ENCODE assay signal across 21 cellular contexts in the genomic region with DNA sequence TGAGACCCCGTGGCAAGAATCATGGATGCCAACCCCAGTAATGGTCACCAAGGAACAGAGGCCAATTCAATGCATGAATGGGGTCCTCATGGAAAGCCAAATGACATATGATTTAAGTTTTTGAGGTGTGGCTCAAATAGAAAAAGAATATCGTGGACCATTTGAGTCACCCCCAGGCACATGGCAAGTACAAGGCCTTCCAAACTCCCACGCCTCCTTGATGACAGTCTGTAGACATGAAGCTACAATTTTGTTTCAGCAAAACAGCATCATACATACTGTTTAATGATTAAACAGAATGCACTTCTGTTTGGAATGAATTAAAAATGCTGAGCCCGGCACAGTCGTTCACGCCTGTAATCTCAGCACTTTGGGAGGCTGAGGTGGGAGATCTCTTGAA. TPM values are rescaled to one million over a fixed set of nuclear protein-coding genes. Genes with fewer than 3 reads are reported as not detected.
A peak's percentile ranks its signal among the peaks of the same experiment; 100 is the strongest.
DNase-seq lines count a peak whose midpoint lies in the region; ATAC-seq and TF ChIP-seq lines count a peak whose summit lies in the region.
"Had no signal": no experiment of that assay in that cellular context is flagged by ENCODE, and none has a peak within 500 bp of the region (broad histone marks: within the 10 kb centered on the region; RNA-seq: fewer than 3 reads in every experiment).

No MANE protein-coding gene starts in this region.

- H2AFZ ChIP-seq in ACC112 (ENCODE audit: low read length, unreplicated experiment) (no peak overlapping the region), GM23338 (no peak overlapping the region)
- H2AFZ ChIP-seq: hepatocyte had no signal

- H3K4me3 ChIP-seq in ACC112 (ENCODE audit: low read depth, low read length) (no peak overlapping the region), GM23338 (no peak overlapping the region), brain microvascular endothelial cell (ENCODE audit: low read depth, low read length) (no peak overlapping the region), neutrophil (ENCODE audit: low read depth in 1 of 2, low read length in 1 of 2) (no peak overlapping the region)
- H3K4me3 ChIP-seq: hepatocyte, transverse colon had no signal

- peaks cover 20% of the 10 kb centered on the region; the same call in 1 of the 2 replicates for H4K20me1 ChIP-seq in GM23338 (replicated peaks; ENCODE audit: insufficient read depth)

- H3K9me3 Mint-ChIP-seq in GM23338, result no peaks in the 10 kb centered on the region
- no peaks in the 10 kb centered on the region for H3K9me3 Mint-ChIP-seq in mesothelial cell of epicardium
- H3K9me3 Mint-ChIP-seq in activated CD4-positive, alpha-beta memory T cell treated with anti-CD3 and anti-CD28 coated beads for 36 hours, result no peaks in the 10 kb centered on the region
- H3K9me3 Mint-ChIP-seq: activated CD4-positive, alpha-beta memory T cell treated with anti-CD3 and anti-CD28 coated beads, Interleukin-2, amount 10 ng/mL, durations not matched to agents 7 days and 5 days; activated T-helper 1 cell treated with anti-CD3 and anti-CD28 coated beads, Interleukin-12 subunit alpha, Interleukin-12 subunit beta, Interleukin-2, Interleukin-4 antibody, amounts not matched to agents 30 ng/mL and 10 ng/mL and 1 ng/mL, durations not matched to agents 14 hours and 24 hours and 36 hours had no signal

- intact Hi-C loops in activated CD4-positive, alpha-beta memory T cell treated with anti-CD3 and anti-CD28 coated beads for 36 hours (cut with micrococcal nuclease), result no loop called here

- peaks cover 11% of the 10 kb centered on the region for H3K36me3 ChIP-seq in ACC112 (ENCODE audit: insufficient read depth, low read length)
- peaks cover 4% of the 10 kb centered on the region; the same call in 1 of the 2 replicates for H3K36me3 ChIP-seq in GM23338 (ENCODE audit: insufficient read depth)
- H3K36me3 ChIP-seq in brain microvascular endothelial cell (replicated peaks), result peaks cover 27% of the 10 kb centered on the region
- peaks cover 50% of the 10 kb centered on the region for H3K36me3 ChIP-seq in neutrophil

- no peak for ATAC-seq in GM23338
- no peak for ATAC-seq in HG03378 (IDR thresholded peaks at IDR 0.05; ENCODE audit: unreplicated experiment)

- H3K27ac ChIP-seq in ACC112 (ENCODE audit: low read depth, low read length), result peak overlapping the region; percentile 93
- no peak overlapping the region for H3K27ac ChIP-seq in GM23338 (ENCODE audit: low read depth)
- H3K27ac ChIP-seq in brain microvascular endothelial cell, result peak overlapping the region; percentile 91
- peak overlapping the region; percentile 50 for H3K27ac ChIP-seq in neutrophil
- H3K27ac ChIP-seq: hepatocyte, KMS-11 had no signal

- peaks cover 41% of the 10 kb centered on the region for H3K36me3 Mint-ChIP-seq in GM23338 (ENCODE audit: low read depth)
- H3K36me3 Mint-ChIP-seq in mesothelial cell of epicardium, result peaks cover 23% of the 10 kb centered on the region
- H3K36me3 Mint-ChIP-seq in activated CD4-positive, alpha-beta memory T cell treated with anti-CD3 and anti-CD28 coated beads for 36 hours, result peaks cover 37% of the 10 kb centered on the region

- H3K9me3 ChIP-seq in neutrophil, result no peaks in the 10 kb centered on the region
- H3K9me3 ChIP-seq: transverse colon had no signal

- no peak overlapping the region for H3K4me3 Mint-ChIP-seq in GM23338
- H3K4me3 Mint-ChIP-seq in mesothelial cell of epicardium, result no peak overlapping the region
- H3K4me3 Mint-ChIP-seq in activated CD4-positive, alpha-beta memory T cell treated with anti-CD3 and anti-CD28 coated beads for 36 hours, result no peak overlapping the region
- H3K4me3 Mint-ChIP-seq: activated CD4-positive, alpha-beta memory T cell treated with anti-CD3 and anti-CD28 coated beads, Interleukin-2, amount 10 ng/mL, durations not matched to agents 7 days and 5 days; activated T-helper 1 cell treated with anti-CD3 and anti-CD28 coated beads, Interleukin-12 subunit alpha, Interleukin-12 subunit beta, Interleukin-2, Interleukin-4 antibody, amounts not matched to agents 30 ng/mL and 10 ng/mL and 1 ng/mL, durations not matched to agents 14 hours and 24 hours and 36 hours; B cell had no signal

- H3K79me2 ChIP-seq in ACC112 (ENCODE audit: control insufficient read depth, insufficient read depth, low read length, unreplicated experiment), result peaks cover 29% of the 10 kb centered on the region
- H3K79me2 ChIP-seq in GM23338 (replicated peaks; ENCODE audit: insufficient read depth), result peaks cover 19% of the 10 kb centered on the region

- POLR2A ChIA-PET in activated CD4-positive, alpha-beta memory T cell treated with anti-CD3 and anti-CD28 coated beads for 36 hours (lab: Charles Lee), result no interaction called here

- no peak overlapping the region for H3K27ac Mint-ChIP-seq in GM23338
- H3K27ac Mint-ChIP-seq in mesothelial cell of epicardium, result no peak overlapping the region
- H3K27ac Mint-ChIP-seq in activated CD4-positive, alpha-beta memory T cell treated with anti-CD3 and anti-CD28 coated beads for 36 hours, result no peak overlapping the region
- H3K27ac Mint-ChIP-seq: activated CD4-positive, alpha-beta memory T cell treated with anti-CD3 and anti-CD28 coated beads, Interleukin-2, amount 10 ng/mL, durations not matched to agents 7 days and 5 days; activated T-helper 1 cell treated with anti-CD3 and anti-CD28 coated beads, Interleukin-12 subunit alpha, Interleukin-12 subunit beta, Interleukin-2, Interleukin-4 antibody, amounts not matched to agents 30 ng/mL and 10 ng/mL and 1 ng/mL, durations not matched to agents 14 hours and 24 hours and 36 hours had no signal

- H3K27me3 ChIP-seq in ACC112 (ENCODE audit: insufficient read depth, low read length) (no peaks in the 10 kb centered on the region), GM23338 (ENCODE audit: insufficient read depth) (no peaks in the 10 kb centered on the region), brain microvascular endothelial cell (replicated peaks) (no peaks in the 10 kb centered on the region), neutrophil (no peaks in the 10 kb centered on the region)
- H3K27me3 ChIP-seq: hepatocyte, transverse colon had no signal

- H3K9me2 ChIP-seq in GM23338 (ENCODE audit: insufficient read depth), result no peaks in the 10 kb centered on the region

- H3K4me1 Mint-ChIP-seq in GM23338 (peaks cover 40% of the 10 kb centered on the region), mesothelial cell of epicardium (peaks cover under 1% of the 10 kb centered on the region)
- peaks cover 41% of the 10 kb centered on the region for H3K4me1 Mint-ChIP-seq in activated CD4-positive, alpha-beta memory T cell treated with anti-CD3 and anti-CD28 coated beads for 36 hours (ENCODE audit: low read depth)

- peak overlapping the region; percentile 64 for H3K4me2 ChIP-seq in GM23338
- H3K4me2 ChIP-seq: hepatocyte, KMS-11 had no signal

- DNase-seq in GM23338 (ENCODE audit: low spot score) (no peak), brain microvascular endothelial cell (peak; percentile 15), mesothelial cell of epicardium (ENCODE audit: low spot score in 2 of 2, unreplicated experiment in 2 of 2) (no peak)
- no peak for DNase-seq in activated CD4-positive, alpha-beta memory T cell treated with anti-CD3 and anti-CD28 coated beads for 36 hours
- DNase-seq: activated CD4-positive, alpha-beta memory T cell treated with anti-CD3 and anti-CD28 coated beads, Interleukin-2, amount 10 ng/mL, durations not matched to agents 7 days and 5 days; amniotic stem cell; DMS79 treated with DMSO at 0.1 percent for 48 hours; left ventricle myocardium superior; NCI-H187; NCI-H345; retina; SHP77 treated with DMSO at 0.1 percent for 48 hours; T-helper 1 cell; transverse colon had no signal

- H3K27me3 Mint-ChIP-seq in GM23338 (ENCODE audit: insufficient read depth, low read depth, poor library complexity) (peaks cover 7% of the 10 kb centered on the region), mesothelial cell of epicardium (ENCODE audit: low read depth) (no peaks in the 10 kb centered on the region)
- no peaks in the 10 kb centered on the region for H3K27me3 Mint-ChIP-seq in activated CD4-positive, alpha-beta memory T cell treated with anti-CD3 and anti-CD28 coated beads for 36 hours
- H3K27me3 Mint-ChIP-seq: activated CD4-positive, alpha-beta memory T cell treated with anti-CD3 and anti-CD28 coated beads, Interleukin-2, amount 10 ng/mL, durations not matched to agents 7 days and 5 days; B cell had no signal

- peaks cover 8% of the 10 kb centered on the region; the same call in 1 of the 2 replicates for H3F3A ChIP-seq in GM23338 (replicated peaks; ENCODE audit: low read depth)

- in situ Hi-C loops in brain microvascular endothelial cell (cut with HindIII; ENCODE audit: low pct_ligation_motif_present, low sequenced_read_pairs), result no loop called here

- H3K4me1 ChIP-seq in ACC112 (ENCODE audit: control insufficient read depth, insufficient read depth, low read length, unreplicated experiment), result peaks cover 10% of the 10 kb centered on the region
- peaks cover 33% of the 10 kb centered on the region for H3K4me1 ChIP-seq in GM23338 (ENCODE audit: insufficient read depth)
- peaks cover 17 to 20% of the 10 kb centered on the region in 2 experiments for H3K4me1 ChIP-seq in neutrophil (ENCODE audit: control insufficient read depth in 1 of 2, insufficient read depth in 1 of 2, low read depth in 1 of 2, low read length in 1 of 2)

- no peak for TF ChIP-seq CTCF in GM23338 (conservative IDR thresholded peaks at IDR 0.05; ENCODE audit: low read depth in 2 of 2)
- no peak for TF ChIP-seq CTCF in brain microvascular endothelial cell (IDR thresholded peaks at IDR 0.05; ENCODE audit: low read depth, low read length, missing control alignments)
- no peak for TF ChIP-seq CTCF in neutrophil (IDR thresholded peaks at IDR 0.05)
- no peak for TF ChIP-seq CTCF in mesothelial cell of epicardium (IDR thresholded peaks at IDR 0.05; ENCODE audit: unreplicated experiment)

- CTCF ChIA-PET in activated CD4-positive, alpha-beta memory T cell treated with anti-CD3 and anti-CD28 coated beads for 36 hours (lab: Charles Lee), result no interaction called here

TF ChIP-seq in GM23338, 12 proteins besides CTCF, POLR2A, EP300 and RAD21 (continues in another document):
- no peak for TF ChIP-seq JUNB (IDR thresholded peaks at IDR 0.05; ENCODE audit: unreplicated experiment)
- no peak for TF ChIP-seq STAT1 (IDR thresholded peaks at IDR 0.05; ENCODE audit: unreplicated experiment)
- TF ChIP-seq EZH2 (IDR thresholded peaks at IDR 0.05; ENCODE audit: low read depth, unreplicated experiment), result no peak
- TF ChIP-seq ZNF114 (CRISPR knock-in tag; IDR thresholded peaks at IDR 0.05), result no peak
- TF ChIP-seq NANOG (IDR thresholded peaks at IDR 0.05; ENCODE audit: borderline replicate concordance), result no peak

RNA-seq across cellular contexts. Expression of a gene that starts 7.4 kb away (rescaled TPM):
- total RNA-seq in GM23338 (2014; rRNA removed; shearing (Covaris generic)), result 50.6 and 65.8 TPM in 2 replicates
- polyA plus RNA-seq in GM23338 (2016; fragmentation: Nextera tagmentation; extraction: Ambion mirVana), result 19.6 and 19.7 TPM in 2 replicates
- total RNA-seq in mesothelial cell of epicardium, result 20.8 to 21.7 TPM (median 20.9 TPM) in 3 replicates
- 10 to 100 TPM; 31.8 to 33.9 TPM for total RNA-seq in activated CD4-positive, alpha-beta memory T cell treated with anti-CD3 and anti-CD28 coated beads for 36 hours

RNA-seq across cellular contexts. Expression of a gene that starts 60.0 kb away (rescaled TPM):
- total RNA-seq in GM23338 (2014; rRNA removed; shearing (Covaris generic)), result 62.0 and 66.6 TPM in 2 replicates
- 41.7 and 47.0 TPM in 2 replicates for polyA plus RNA-seq in GM23338 (2016; fragmentation: Nextera tagmentation; extraction: Ambion mirVana)
- 58.3 to 66.8 TPM (median 59.1 TPM) in 3 replicates for total RNA-seq in mesothelial cell of epicardium
- total RNA-seq in activated CD4-positive, alpha-beta memory T cell treated with anti-CD3 and anti-CD28 coated beads for 36 hours, result 10 to 100 TPM; 23.1 to 26.7 TPM
